29 cellular contexts compared by ENCODE assay signal in genomic region chr4:3416270-3416669, GRCh38. TPM values are rescaled to one million over a fixed set of nuclear protein-coding genes. Genes with fewer than 3 reads are reported as not detected.
A peak's percentile ranks its signal among the peaks of the same experiment; 100 is the strongest.
DNase-seq lines count a peak whose midpoint lies in the region; FAIRE-seq and TF ChIP-seq lines count a peak whose summit lies in the region.
"Had no signal": no experiment of that assay in that cellular context is flagged by ENCODE, and none has a peak within 500 bp of the region (broad histone marks: within the 10 kb centered on the region; RNA-seq: fewer than 3 reads in every experiment).

No MANE protein-coding gene starts in this region.

- no peak for TF ChIP-seq POLR2A in spleen (IDR thresholded peaks at IDR 0.05)

- H3K36me3 Mint-ChIP-seq in endothelial cell (ENCODE audit: low read depth, unreplicated experiment) = peaks cover 39% of the 10 kb centered on the region
- no peaks in the 10 kb centered on the region for H3K36me3 Mint-ChIP-seq in activated CD4-positive, alpha-beta memory T cell treated with anti-CD3 and anti-CD28 coated beads for 36 hours
- H3K36me3 Mint-ChIP-seq: activated CD8-positive, alpha-beta memory T cell treated with anti-CD3 and anti-CD28 coated beads, Interleukin-2, amount 10 ng/mL, durations not matched to agents 7 days and 5 days had no signal

- no peaks in the 10 kb centered on the region for H3K4me1 Mint-ChIP-seq in endothelial cell (ENCODE audit: unreplicated experiment)
- no peaks in the 10 kb centered on the region for H3K4me1 Mint-ChIP-seq in activated CD4-positive, alpha-beta memory T cell treated with anti-CD3 and anti-CD28 coated beads for 36 hours (ENCODE audit: low read depth)
- H3K4me1 Mint-ChIP-seq: activated CD4-positive, alpha-beta T cell treated with anti-CD3 and anti-CD28 coated beads, Interleukin-2, amount 10 ng/mL, durations not matched to agents 24 days and 14 days; activated CD8-positive, alpha-beta memory T cell treated with anti-CD3 and anti-CD28 coated beads, Interleukin-2, amount 10 ng/mL, durations not matched to agents 7 days and 5 days; activated naive CD8-positive, alpha-beta T cell treated with anti-CD3 and anti-CD28 coated beads, Interleukin-2, amount 50 U/mL, for 24 hours had no signal

- H3K27me3 ChIP-seq in spleen (replicated peaks in 1 of 7) = no peaks in the 10 kb centered on the region
- H3K27me3 ChIP-seq: left lung had no signal

- H3K36me3 ChIP-seq in spleen = peaks cover 0 to 41% (median 8%) of the 10 kb centered on the region in 6 donors

- H3K4me1 ChIP-seq in spleen = peaks cover 0 to 9% (median 0%) of the 10 kb centered on the region in 6 donors
- H3K4me1 ChIP-seq: left lung, psoas muscle had no signal

- H3K9me3 Mint-ChIP-seq in endothelial cell (ENCODE audit: unreplicated experiment) = no peaks in the 10 kb centered on the region
- no peaks in the 10 kb centered on the region for H3K9me3 Mint-ChIP-seq in activated CD4-positive, alpha-beta memory T cell treated with anti-CD3 and anti-CD28 coated beads for 36 hours
- H3K9me3 Mint-ChIP-seq: activated CD4-positive, alpha-beta T cell treated with anti-CD3 and anti-CD28 coated beads, Interleukin-2, amount 10 ng/mL, durations not matched to agents 24 days and 14 days; activated naive CD8-positive, alpha-beta T cell treated with anti-CD3 and anti-CD28 coated beads, Interleukin-2, amount 50 U/mL, for 24 hours; activated T-cell treated with anti-CD3 and anti-CD28 coated beads, Interleukin-2, amount 50 U/mL, for 4 hours; effector memory CD8-positive, alpha-beta T cell; type B pancreatic cell had no signal

- H3K4me3 ChIP-seq in spleen = no peak overlapping the region
- H3K4me3 ChIP-seq: left lung, psoas muscle had no signal

- POLR2A ChIA-PET in activated CD4-positive, alpha-beta memory T cell treated with anti-CD3 and anti-CD28 coated beads for 36 hours (lab: Charles Lee) = no interaction called here

- CTCF ChIA-PET in activated CD4-positive, alpha-beta memory T cell treated with anti-CD3 and anti-CD28 coated beads for 36 hours (lab: Charles Lee) = no interaction called here

- peak; percentile 4 for DNase-seq in activated naive CD4-positive, alpha-beta T cell treated with anti-CD3 and anti-CD28 coated beads, Interleukin-2, amount 50 U/mL, for 16 hours
- DNase-seq in activated naive CD4-positive, alpha-beta T cell treated with Interleukin-2 at 50 U/mL for 16 hours = no peak
- DNase-seq in NCI-H526 treated with DMSO at 0.1 percent for 48 hours (lab: John Stamatoyannopoulos, UW) = peak; percentile 30
- DNase-seq in endothelial cell (ENCODE audit: low spot score) = no peak
- DNase-seq in spleen = peak; percentile 44
- no peak for DNase-seq in T-helper 2 cell
- DNase-seq in activated CD4-positive, alpha-beta memory T cell treated with anti-CD3 and anti-CD28 coated beads for 36 hours = no peak
- no peak for DNase-seq in urothelium cell line (ENCODE audit: low spot score)
- DNase-seq: activated CD4-positive, alpha-beta T cell treated with anti-CD3 and anti-CD28 coated beads, Interleukin-2, amount 10 ng/mL, durations not matched to agents 24 days and 14 days; activated CD8-positive, alpha-beta memory T cell treated with anti-CD3 and anti-CD28 coated beads, Interleukin-2, amount 10 ng/mL, durations not matched to agents 7 days and 5 days; activated gamma-delta T cell treated with Interleukin-2 at 50 U/mL for 16 hours; activated naive CD8-positive, alpha-beta T cell treated with anti-CD3 and anti-CD28 coated beads, Interleukin-2, amount 50 U/mL, for 24 hours; activated T-cell treated with anti-CD3 and anti-CD28 coated beads, Interleukin-2, amount 50 U/mL, for 4 hours; caudate nucleus; effector memory CD8-positive, alpha-beta T cell; islet precursor cell; NCI-H1694 treated with DMSO at 0.1 percent for 48 hours; NCI-H2171; OCI-M1; SHP77; stimulated activated CD4-positive, alpha-beta T cell treated with anti-CD3 and anti-CD28 coated beads, Interleukin-4, amount 100 ng/mL, for 24 hours; T-helper 9 cell had no signal

- no peak overlapping the region for H3K4me3 Mint-ChIP-seq in endothelial cell (ENCODE audit: unreplicated experiment)
- H3K4me3 Mint-ChIP-seq in activated CD4-positive, alpha-beta memory T cell treated with anti-CD3 and anti-CD28 coated beads for 36 hours = no peak overlapping the region
- H3K4me3 Mint-ChIP-seq: activated CD4-positive, alpha-beta T cell treated with anti-CD3 and anti-CD28 coated beads, Interleukin-2, amount 10 ng/mL, durations not matched to agents 24 days and 14 days; activated CD8-positive, alpha-beta memory T cell treated with anti-CD3 and anti-CD28 coated beads, Interleukin-2, amount 10 ng/mL, durations not matched to agents 7 days and 5 days; activated naive CD8-positive, alpha-beta T cell treated with anti-CD3 and anti-CD28 coated beads, Interleukin-2, amount 50 U/mL, for 24 hours; activated T-cell treated with anti-CD3 and anti-CD28 coated beads, Interleukin-2, amount 50 U/mL, for 4 hours; effector memory CD8-positive, alpha-beta T cell; type B pancreatic cell had no signal

- no peak for FAIRE-seq in urothelium cell line (lab: Jason Lieb, UNC)
- FAIRE-seq: astrocyte had no signal

- 90 to 97% (median 92%) methylated on average over 18 of the region's 18 CpGs for WGBS in spleen, 5 donors

- peak overlapping the region; percentile 24 for H3K27ac Mint-ChIP-seq in endothelial cell (ENCODE audit: unreplicated experiment)
- no peak overlapping the region for H3K27ac Mint-ChIP-seq in activated CD4-positive, alpha-beta memory T cell treated with anti-CD3 and anti-CD28 coated beads for 36 hours
- H3K27ac Mint-ChIP-seq: activated CD4-positive, alpha-beta T cell treated with anti-CD3 and anti-CD28 coated beads, Interleukin-2, amount 10 ng/mL, durations not matched to agents 24 days and 14 days; activated CD8-positive, alpha-beta memory T cell treated with anti-CD3 and anti-CD28 coated beads, Interleukin-2, amount 10 ng/mL, durations not matched to agents 7 days and 5 days; activated naive CD8-positive, alpha-beta T cell treated with anti-CD3 and anti-CD28 coated beads, Interleukin-2, amount 50 U/mL, for 24 hours; effector memory CD8-positive, alpha-beta T cell; type B pancreatic cell had no signal

- no peak overlapping the region for H3K27ac ChIP-seq in spleen
- H3K27ac ChIP-seq: left lung, psoas muscle had no signal

- no peaks in the 10 kb centered on the region for H3K9me3 ChIP-seq in spleen
- H3K9me3 ChIP-seq: left lung, psoas muscle had no signal

- intact Hi-C loops in spleen (cut with DNase I; ENCODE audit: low total_unique reads) = no loop called here
- intact Hi-C loops in activated CD4-positive, alpha-beta memory T cell treated with anti-CD3 and anti-CD28 coated beads for 36 hours (cut with micrococcal nuclease) = no loop called here

- H3K27me3 Mint-ChIP-seq in endothelial cell (ENCODE audit: unreplicated experiment) = peaks cover 12% of the 10 kb centered on the region
- no peaks in the 10 kb centered on the region for H3K27me3 Mint-ChIP-seq in activated CD4-positive, alpha-beta memory T cell treated with anti-CD3 and anti-CD28 coated beads for 36 hours
- H3K27me3 Mint-ChIP-seq: activated CD4-positive, alpha-beta T cell treated with anti-CD3 and anti-CD28 coated beads, Interleukin-2, amount 10 ng/mL, durations not matched to agents 24 days and 14 days; activated CD8-positive, alpha-beta memory T cell treated with anti-CD3 and anti-CD28 coated beads, Interleukin-2, amount 10 ng/mL, durations not matched to agents 7 days and 5 days; activated naive CD8-positive, alpha-beta T cell treated with anti-CD3 and anti-CD28 coated beads, Interleukin-2, amount 50 U/mL, for 24 hours; effector memory CD8-positive, alpha-beta T cell; type B pancreatic cell had no signal

- TF ChIP-seq CTCF in endothelial cell (IDR thresholded peaks at IDR 0.05; ENCODE audit: unreplicated experiment) = no peak
- no peak for TF ChIP-seq CTCF in spleen (IDR thresholded peaks at IDR 0.05 in 8 of 11, conservative IDR thresholded peaks at IDR 0.05 in 3 of 11)

RNA-seq across cellular contexts. Expression of gene HGFAC, which starts 25.5 kb away (rescaled TPM):
- 2.4 TPM for total RNA-seq in endothelial cell (ENCODE audit: unreplicated experiment)
- total RNA-seq in spleen = under 1 TPM in 2 of 7 donors, not detected in 5; 0.32 to 0.47 TPM
- polyA plus RNA-seq in spleen = under 1 TPM; 0.11 to 0.35 (median 0.22) TPM
- total RNA-seq in activated CD4-positive, alpha-beta memory T cell treated with anti-CD3 and anti-CD28 coated beads for 36 hours = not detected
- total RNA-seq: A172; activated CD4-positive, alpha-beta T cell treated with anti-CD3 and anti-CD28 coated beads, Interleukin-2, amount 10 ng/mL, durations not matched to agents 24 days and 14 days; activated CD8-positive, alpha-beta memory T cell treated with anti-CD3 and anti-CD28 coated beads, Interleukin-2, amount 10 ng/mL, durations not matched to agents 7 days and 5 days; mesenteric fat pad; NCI-H460 had no signal

RNA-seq across cellular contexts. Expression of gene DOK7, which starts 46.8 kb away (rescaled TPM):
- 0.69 TPM for total RNA-seq in endothelial cell (ENCODE audit: unreplicated experiment)
- 1 to 10 TPM in 6 of 7 donors, under 1 TPM in 1; 0.69 to 7.1 (median 1.6) TPM for total RNA-seq in spleen
- polyA plus RNA-seq in spleen = 10 to 100 TPM in 1 of 3 donors, 1 to 10 TPM in 2; 1.7 to 13.5 (median 8.7) TPM
- total RNA-seq in activated CD4-positive, alpha-beta memory T cell treated with anti-CD3 and anti-CD28 coated beads for 36 hours = not detected
- total RNA-seq: activated CD4-positive, alpha-beta T cell treated with anti-CD3 and anti-CD28 coated beads, Interleukin-2, amount 10 ng/mL, durations not matched to agents 24 days and 14 days; activated CD8-positive, alpha-beta memory T cell treated with anti-CD3 and anti-CD28 coated beads, Interleukin-2, amount 10 ng/mL, durations not matched to agents 7 days and 5 days; activated T-cell treated with anti-CD3 and anti-CD28 coated beads, Interleukin-2, amount 50 U/mL, for 4 hours; astrocyte; mesenteric fat pad had no signal

Comparison
In these comparisons a context has a peak if more than half of its experiments do, and no peak if none do; other contexts are left out.
1. DNase-seq: peak in activated naive CD4-positive, alpha-beta T cell treated with anti-CD3 and anti-CD28 coated beads, Interleukin-2, amount 50 U/mL, for 16 hours (single experiment), NCI-H526 treated with DMSO at 0.1 percent for 48 hours (single experiment) and spleen (single experiment); none in activated naive CD4-positive, alpha-beta T cell treated with Interleukin-2 at 50 U/mL for 16 hours (single experiment), endothelial cell (single experiment), T-helper 2 cell (0 of 5), activated CD4-positive, alpha-beta memory T cell treated with anti-CD3 and anti-CD28 coated beads for 36 hours (single experiment) and urothelium cell line (single experiment).